In genomic region chr5:50666261-50667078, GRCh38 we compare ENCODE assay signal across 8 cellular contexts. TPM values are rescaled to one million over a fixed set of nuclear protein-coding genes. Genes with fewer than 3 reads are reported as not detected.
DNase-seq lines count a peak whose midpoint lies in the region; ATAC-seq lines count a peak whose summit lies in the region.

Gene PARP8, plus strand, starts transcription at chr5:50666637. Its CDS starts 459 bp downstream, at chr5:50667096.

- DNase-seq in Caki2 (ENCODE audit: low read depth) (peak; percentile 50), LoVo (ENCODE audit: low spot score) (peak; percentile 49), cerebellum (ENCODE audit: low spot score) (peak; percentile 5), GOT3 (lab: John Stamatoyannopoulos, UW) (no peak)
- DNase-seq in activated CD4-positive, CD25-positive, alpha-beta regulatory T cell (lab: John Stamatoyannopoulos, UW), result peak; percentile 5 to 30 (median 16)
- DNase-seq in stimulated activated CD4-positive, alpha-beta T cell treated with anti-CD3 and anti-CD28 coated beads, Interleukin-1b, Interleukin-23, amount 100 ng/mL, for 48 hours, result peak; percentile 25

- in situ Hi-C loops in Caki2 (cut with HindIII; ENCODE audit: low pct_unique_long_range_greater_than_20kb, low sequenced_read_pairs), result no loop called here

- peak within 1 kb of the TSS; percentile 78 for H3K27ac ChIP-seq in layer of hippocampus (ENCODE audit: low read depth, low read length)

- ATAC-seq in GM21515 (IDR thresholded peaks at IDR 0.05; ENCODE audit: unreplicated experiment), result peak; percentile 57

- H3K27me3 ChIP-seq in layer of hippocampus (ENCODE audit: control insufficient read depth, insufficient read depth, low read length), result no peaks in the 10 kb centered on the region

RNA-seq across cellular contexts. Expression of gene PARP8, which starts in this region (rescaled TPM):
- total RNA-seq in Caki2 (2014; rRNA removed; shearing (Covaris generic); ENCODE audit: low replicate concordance), result 1.7 and 2.7 TPM in 2 replicates
- 55.0 TPM for total RNA-seq in cerebellum

Comparison
In these comparisons a context has a peak if more than half of its experiments do, and no peak if none do; other contexts are left out.
1. RNA of gene PARP8 (total RNA-seq): 55.0 TPM in cerebellum (single experiment); 1.7 to 2.7 TPM in Caki2; every median in the first group is over 10 times any median in the second.